Comparison of ENCODE assay signal across 9 cellular contexts in the genomic region with DNA sequence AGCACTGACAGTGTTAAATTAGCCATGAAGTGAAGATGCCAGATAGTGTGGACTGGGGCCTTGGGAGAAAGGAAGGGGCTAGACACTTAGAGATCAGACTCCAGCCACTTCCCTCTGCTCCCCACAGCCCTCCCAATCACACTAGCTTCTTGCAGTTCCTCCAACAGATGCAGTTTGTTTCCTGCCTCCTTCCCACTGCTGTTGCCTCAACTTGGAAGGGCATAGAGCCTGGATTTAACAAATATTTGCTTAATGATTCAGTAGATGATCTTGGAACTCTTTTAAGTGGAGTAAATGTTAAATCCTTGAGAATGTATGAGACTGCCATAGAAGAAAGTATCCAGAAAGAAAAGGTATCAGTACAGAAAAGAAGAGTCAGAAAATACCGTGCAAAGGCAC. TPM values are rescaled to one million over a fixed set of nuclear protein-coding genes. Genes with fewer than 3 reads are reported as not detected.
DNase-seq lines count a peak whose midpoint lies in the region; ATAC-seq and TF ChIP-seq lines count a peak whose summit lies in the region.
"Had no signal": no experiment of that assay in that cellular context is flagged by ENCODE, and none has a peak within 500 bp of the region (broad histone marks: within the 10 kb centered on the region; RNA-seq: fewer than 3 reads in every experiment).

No MANE protein-coding gene starts in this region.

- H4K5ac ChIP-seq in IMR-90 (ENCODE audit: low read depth, low read length) = peak overlapping the region; percentile 80

- H3K27ac ChIP-seq in IMR-90 (ENCODE audit: insufficient read depth, low read length) (peak overlapping the region; percentile 96), mammary epithelial cell (ENCODE audit: insufficient read depth, low read depth, low read length) (peak overlapping the region; percentile 45), mucosa of rectum (ENCODE audit: low read depth in 2 of 2, low read length in 2 of 2) (peak overlapping the region; percentile 98)

- intact Hi-C loops in IMR-90 (cut with micrococcal nuclease) = loop anchor here (1.0 to 10.0 kb wide), 4 partner anchors 23 to 195 kb away; no protein-coding TSS in a partner anchor
- intact Hi-C loops in mammary epithelial cell (cut with micrococcal nuclease) = loop anchor here (2.0 to 10.0 kb wide), 2 partner anchors 55 to 235 kb away; partner anchors contain the start of gene CLK1

- H4K91ac ChIP-seq in IMR-90 (ENCODE audit: insufficient read depth, low read depth, low read length) = peak overlapping the region; percentile 96

- peak overlapping the region; percentile 94 for H2AK5ac ChIP-seq in IMR-90 (ENCODE audit: low read depth, low read length)

- peak overlapping the region; percentile 92 for H2BK120ac ChIP-seq in IMR-90 (ENCODE audit: low read depth, low read length)

- no peak for TF ChIP-seq CTCF in AG09319 (IDR thresholded peaks at IDR 0.05; ENCODE audit: low read depth, low read length)
- no peak for TF ChIP-seq CTCF in IMR-90 (conservative IDR thresholded peaks at IDR 0.05; ENCODE audit: low read depth, low read length)
- TF ChIP-seq CTCF in mammary epithelial cell (conservative IDR thresholded peaks at IDR 0.05 in 1 of 2, IDR thresholded peaks at IDR 0.05 in 1 of 2; ENCODE audit: extremely low read depth in 1 of 2, insufficient read depth in 1 of 2, low read depth in 1 of 2, low read length in 2 of 2) = no peak

- H2AK9ac ChIP-seq in IMR-90 (replicated peaks; ENCODE audit: low read depth, low read length, poor library complexity) = peak overlapping the region; percentile 93

- H3K56ac ChIP-seq in IMR-90 (ENCODE audit: extremely low read depth, insufficient read depth, low read length) = peak overlapping the region; percentile 94

- H2BK15ac ChIP-seq in IMR-90 (ENCODE audit: low read depth, low read length) = peak overlapping the region; percentile 85; the same call in 2 of the 3 replicates

- H3K27me3 ChIP-seq in IMR-90 (ENCODE audit: control insufficient read depth, insufficient read depth, low read length) (no peaks in the 10 kb centered on the region), mammary epithelial cell (ENCODE audit: insufficient read depth, low read length) (no peaks in the 10 kb centered on the region), mucosa of rectum (ENCODE audit: control insufficient read depth in 2 of 2, insufficient read depth in 2 of 2, low read length in 2 of 2) (no peaks in the 10 kb centered on the region)

- in situ Hi-C loops in IMR-90 (cut with MboI; ENCODE audit: low sequenced_read_pairs) (loop anchor here (5.0 kb wide), 1 partner anchor 63 kb away; no protein-coding TSS in a partner anchor), mammary epithelial cell (cut with MboI; ENCODE audit: low sequenced_read_pairs in 2 of 2) (loop anchor here (5.0 to 10.0 kb wide), 2 partner anchors 93 to 95 kb away; no protein-coding TSS in a partner anchor)

- 0% methylated on average over 1 of the region's 1 CpG; no CpG with 5 or more reads in 1 of the 2 experiments for WGBS in IMR-90 (ENCODE audit: extremely low coverage in 2 of 2, insufficient read length in 1 of 2), 2 experiments
- WGBS in mammary epithelial cell (ENCODE audit: low coverage, missing lambda C conversion rate) = 55% methylated on average over 1 of the region's 1 CpG

- H3K4me1 ChIP-seq in IMR-90 (ENCODE audit: control insufficient read depth, insufficient read depth, low read length) (peaks cover 10% of the 10 kb centered on the region), mammary epithelial cell (ENCODE audit: insufficient read depth, low read length) (peaks cover 22% of the 10 kb centered on the region), mucosa of rectum (ENCODE audit: control insufficient read depth in 2 of 2, insufficient read depth in 2 of 2, low read length in 2 of 2) (peaks cover 19 to 21% of the 10 kb centered on the region in 2 donors)

- H3K18ac ChIP-seq in IMR-90 (ENCODE audit: low read depth, low read length) = peak overlapping the region; percentile 92; the same call in 1 of the 2 replicates

- DNase-seq in AG09319 (ENCODE audit: extremely low read depth, low read depth) (peak; percentile 46), IMR-90 (peak; percentile 93), mammary epithelial cell (peak; percentile 31), NCI-H2029 treated with DMSO at 0.1 percent for 48 hours (lab: John Stamatoyannopoulos, UW) (no peak), RPMI8226 (no peak), RKO (ENCODE audit: low spot score) (no peak)

- peak overlapping the region; percentile 92 for H2BK20ac ChIP-seq in IMR-90 (ENCODE audit: low read depth, low read length)

- H3K4ac ChIP-seq in IMR-90 (ENCODE audit: low read depth, low read length) = peak overlapping the region; percentile 96

- ATAC-seq in IMR-90 (ENCODE audit: low read depth) = peak; percentile 18
- ATAC-seq in HG03460 (IDR thresholded peaks at IDR 0.05; ENCODE audit: unreplicated experiment) = no peak

- H4K20me1 ChIP-seq in IMR-90 (ENCODE audit: insufficient read depth, low read length) (peaks cover 35% of the 10 kb centered on the region), mammary epithelial cell (ENCODE audit: insufficient read depth, low read length) (peaks cover 9% of the 10 kb centered on the region)

- H2BK5ac ChIP-seq in IMR-90 (ENCODE audit: low read depth, low read length, poor library complexity, severe bottlenecking) = peak overlapping the region; percentile 99

- H3K9me3 ChIP-seq in IMR-90 (ENCODE audit: control insufficient read depth, insufficient read depth, low read length) = no peaks in the 10 kb centered on the region
- no peaks in the 10 kb centered on the region for H3K9me3 ChIP-seq in mammary epithelial cell (replicated peaks; ENCODE audit: insufficient read depth, low read length)
- H3K9me3 ChIP-seq in mucosa of rectum (ENCODE audit: control insufficient read depth in 2 of 2, low read length in 2 of 2) = no peaks in the 10 kb centered on the region
- H3K9me3 ChIP-seq: mucosa of descending colon had no signal

- BruUV-seq in IMR-90 (replicated peaks; lab: Mats Ljungman, UMichigan) (no TSS peak), mammary epithelial cell (replicated peaks; lab: Mats Ljungman, UMichigan) (no TSS peak)

- peak overlapping the region; percentile 94 for H3K23ac ChIP-seq in IMR-90 (ENCODE audit: low read depth, low read length)

- peak overlapping the region; percentile 93 for H3K9ac ChIP-seq in IMR-90 (ENCODE audit: low read depth, low read length)
- H3K9ac ChIP-seq in mammary epithelial cell (ENCODE audit: insufficient read depth, low read length) = peak overlapping the region; percentile 67
- no peak overlapping the region for H3K9ac ChIP-seq in mucosa of rectum (ENCODE audit: low read depth in 1 of 2, low read length in 2 of 2)

- no peak; the same call in 1 of the 2 replicates for TF ChIP-seq RAD21 in IMR-90 (IDR thresholded peaks at IDR 0.05; ENCODE audit: low read length)

- H3K4me3 ChIP-seq in IMR-90 (ENCODE audit: insufficient read depth, low read depth, low read length) (peak overlapping the region; percentile 52; the same call in 1 of the 2 replicates), mammary epithelial cell (replicated peaks in 1 of 3; ENCODE audit: insufficient read depth in 1 of 3, low read depth in 2 of 3, low read length in 3 of 3) (peak overlapping the region in 1 of 3 experiments; percentile 55), mucosa of rectum (ENCODE audit: low read length in 2 of 2) (peak overlapping the region in 1 of 2 donors; percentile 80)
- H3K4me3 ChIP-seq: mucosa of descending colon had no signal

- H4K8ac ChIP-seq in IMR-90 (ENCODE audit: low read depth in 2 of 2, low read length in 2 of 2) = peak overlapping the region; percentile 83 to 98

- POLR2A ChIA-PET in IMR-90 (lab: Charles Lee; ENCODE audit: unreplicated experiment) = no interaction called here

- CTCF ChIA-PET in IMR-90 (lab: Yijun Ruan, JAX) = interaction anchor here (1.3 kb wide), 1 partner anchor 75 kb away, joined by 3 read pairs; no protein-coding TSS in a partner anchor
- CTCF ChIA-PET in mammary epithelial cell (lab: Charles Lee; ENCODE audit: low non-redundant PET) = no interaction called here

- H3K79me2 ChIP-seq in mammary epithelial cell (ENCODE audit: insufficient read depth, low read length) = peaks cover 36% of the 10 kb centered on the region

- peaks cover 7% of the 10 kb centered on the region for H3K36me3 ChIP-seq in IMR-90 (ENCODE audit: control insufficient read depth, insufficient read depth, low read length)
- H3K36me3 ChIP-seq in mammary epithelial cell (ENCODE audit: insufficient read depth, low read length) = peaks cover 17% of the 10 kb centered on the region
- H3K36me3 ChIP-seq in mucosa of rectum (ENCODE audit: control insufficient read depth in 2 of 2, insufficient read depth in 2 of 2, low read length in 2 of 2) = peaks cover 14 to 15% of the 10 kb centered on the region in 2 donors

- H3K4me2 ChIP-seq in IMR-90 (ENCODE audit: low read depth, low read length) = peak overlapping the region; percentile 93
- H3K4me2 ChIP-seq in mammary epithelial cell (ENCODE audit: insufficient read depth, low read depth, low read length) = peak overlapping the region; percentile 84

- H3K79me1 ChIP-seq in IMR-90 (ENCODE audit: low read depth in 1 of 2, low read length in 2 of 2) = peaks cover 0 to 8% of the 10 kb centered on the region in 2 experiments; a peak in 2 of 4 replicates

- H2AFZ ChIP-seq in IMR-90 (replicated peaks; ENCODE audit: low read length, poor library complexity) = peak overlapping the region; percentile 83
- H2AFZ ChIP-seq in mammary epithelial cell (ENCODE audit: low read depth, low read length) = peak overlapping the region; percentile 83

- H3K14ac ChIP-seq in IMR-90 (replicated peaks; ENCODE audit: low read depth, low read length) = peak overlapping the region; percentile 97

- H3K9me1 ChIP-seq in IMR-90 (ENCODE audit: insufficient read depth, low read length) = peaks cover 3% of the 10 kb centered on the region; the same call in 1 of the 2 replicates

- dilution Hi-C loops in IMR-90 (cut with HindIII; ENCODE audit: low sequenced_read_pairs, unreplicated experiment) = no loop called here
- dilution Hi-C loops in mammary epithelial cell (cut with HindIII; ENCODE audit: low sequenced_read_pairs) = no loop called here

- TF ChIP-seq POLR2A in IMR-90 (IDR thresholded peaks at IDR 0.05; ENCODE audit: low read depth, low read length) = no peak

RNA-seq across cellular contexts. Expression of gene BZW1, which starts 1.5 kb away (rescaled TPM):
- total RNA-seq in IMR-90 (2012; rRNA removed) = 268 and 323 TPM in 2 replicates
- polyA plus RNA-seq in IMR-90 (2012; rRNA removed) = 187 and 204 TPM in 2 replicates
- 31.6 and 185 TPM in 2 replicates for polyA plus RNA-seq in IMR-90 (2012; cell fraction: cytosol; rRNA removed)
- polyA plus RNA-seq in IMR-90 (2012; cell fraction: nucleus; rRNA removed; ENCODE audit: low replicate concordance) = 11.5 and 146 TPM in 2 replicates
- total RNA-seq in mammary epithelial cell = 100 to 1,000 TPM; 350 to 501 TPM
- polyA plus RNA-seq in mammary epithelial cell = 288 TPM
- 855 TPM for polyA minus RNA-seq in mammary epithelial cell

RNA-seq across cellular contexts. Expression of gene CLK1, which starts 54.2 kb away (rescaled TPM):
- total RNA-seq in IMR-90 (2012; rRNA removed) (26.2 and 43.9 TPM in 2 replicates), mammary epithelial cell (10 to 100 TPM; 55.0 to 55.2 TPM)
- polyA plus RNA-seq in IMR-90 (2012; rRNA removed) (28.2 and 35.5 TPM in 2 replicates), mammary epithelial cell (25.9 TPM)
- polyA plus RNA-seq in IMR-90 (2012; cell fraction: cytosol; rRNA removed) = 2.6 and 6.0 TPM in 2 replicates
- 19.4 and 266 TPM in 2 replicates for polyA plus RNA-seq in IMR-90 (2012; cell fraction: nucleus; rRNA removed; ENCODE audit: low replicate concordance)
- 23.2 TPM for polyA minus RNA-seq in mammary epithelial cell

Comparison
In these comparisons a context has a peak if more than half of its experiments do, and no peak if none do; other contexts are left out.
1. DNase-seq: peak in AG09319 (single experiment), IMR-90 (single experiment) and mammary epithelial cell (single experiment); none in NCI-H2029 treated with DMSO at 0.1 percent for 48 hours (single experiment), RPMI8226 (single experiment) and RKO (single experiment).
2. H3K27ac ChIP-seq: peak in every context shown above with its lines; median percentile 98 in mucosa of rectum; 96 in IMR-90; 45 in mammary epithelial cell.
3. H3K9ac ChIP-seq: peak in IMR-90 (single experiment) and mammary epithelial cell (single experiment); none in mucosa of rectum (0 of 2).